Comparison of ENCODE assay signal across 17 cellular contexts in genomic region chr14:51643137-51643536, GRCh38. TPM values are rescaled to one million over a fixed set of nuclear protein-coding genes. Genes with fewer than 3 reads are reported as not detected.
DNase-seq lines count a peak whose midpoint lies in the region; TF ChIP-seq lines count a peak whose summit lies in the region.
"Had no signal": no experiment of that assay in that cellular context is flagged by ENCODE, and none has a peak within 500 bp of the region (broad histone marks: within the 10 kb centered on the region; RNA-seq: fewer than 3 reads in every experiment).

No MANE protein-coding gene starts in this region.

- TF ChIP-seq CTCF in fibroblast of mammary gland (conservative IDR thresholded peaks at IDR 0.05; ENCODE audit: control insufficient read depth, insufficient read depth, low read depth, low read length), result no peak
- no peak for TF ChIP-seq CTCF in smooth muscle cell (IDR thresholded peaks at IDR 0.05; ENCODE audit: borderline replicate concordance, insufficient read depth, poor library complexity, severe bottlenecking)

- peaks cover 66% of the 10 kb centered on the region for H3F3A ChIP-seq in GM23248 (ENCODE audit: insufficient read depth)
- peaks cover 4% of the 10 kb centered on the region for H3F3A ChIP-seq in smooth muscle cell (ENCODE audit: low read depth)

- H3K4me2 ChIP-seq in GM23248 (ENCODE audit: unreplicated experiment) (peak overlapping the region; percentile 36), smooth muscle cell (no peak overlapping the region)

- peaks cover 8% of the 10 kb centered on the region; the same call in 1 of the 2 replicates for H3K36me3 ChIP-seq in GM23248 (ENCODE audit: low read depth)
- no peaks in the 10 kb centered on the region for H3K36me3 ChIP-seq in smooth muscle cell (ENCODE audit: low read depth)
- H3K36me3 ChIP-seq: cardiac muscle cell, right atrium auricular region had no signal

- no peaks in the 10 kb centered on the region for H3K9me3 ChIP-seq in GM23248 (ENCODE audit: low read depth)
- no peaks in the 10 kb centered on the region for H3K9me3 ChIP-seq in smooth muscle cell (replicated peaks; ENCODE audit: low read depth)
- H3K9me3 ChIP-seq: right atrium auricular region had no signal

- peaks cover 93% of the 10 kb centered on the region for H3K79me2 ChIP-seq in GM23248 (ENCODE audit: insufficient read depth)
- peaks cover 80% of the 10 kb centered on the region for H3K79me2 ChIP-seq in smooth muscle cell (ENCODE audit: low read depth)

- H3K4me1 ChIP-seq in GM23248 (ENCODE audit: insufficient read depth), result peaks cover 63% of the 10 kb centered on the region
- H3K4me1 ChIP-seq in smooth muscle cell (ENCODE audit: low read depth), result peaks cover 24% of the 10 kb centered on the region
- H3K4me1 ChIP-seq: right atrium auricular region had no signal

- H3K9ac ChIP-seq in GM23248 (peak overlapping the region; percentile 70), smooth muscle cell (ENCODE audit: low read depth) (peak overlapping the region; percentile 62)

- H3K27ac ChIP-seq in GM23248 (peak overlapping the region; percentile 97), smooth muscle cell (ENCODE audit: low read depth) (peak overlapping the region; percentile 88)
- H3K27ac ChIP-seq: cardiac muscle cell, right atrium auricular region, RWPE1 had no signal

- H3K4me3 ChIP-seq in GM23248 (no peak overlapping the region), fibroblast of mammary gland (ENCODE audit: control insufficient read depth, low read depth, low read length) (no peak overlapping the region), smooth muscle cell (no peak overlapping the region)
- H3K4me3 ChIP-seq: cardiac muscle cell, right atrium auricular region had no signal

- no peaks in the 10 kb centered on the region for H3K27me3 ChIP-seq in GM23248 (replicated peaks; ENCODE audit: insufficient read depth)
- H3K27me3 ChIP-seq in smooth muscle cell (ENCODE audit: low read depth), result no peaks in the 10 kb centered on the region
- H3K27me3 ChIP-seq: cardiac muscle cell, right atrium auricular region had no signal

- in situ Hi-C loops in GM23248 (cut with MboI), result no loop called here

- H3K9me2 ChIP-seq in GM23248 (ENCODE audit: insufficient read depth), result no peaks in the 10 kb centered on the region

- no peaks in the 10 kb centered on the region for H4K20me1 ChIP-seq in GM23248 (ENCODE audit: insufficient read depth)
- peaks cover 20% of the 10 kb centered on the region for H4K20me1 ChIP-seq in smooth muscle cell (ENCODE audit: low read depth)

- peak; percentile 94 for DNase-seq in GM23248
- DNase-seq in T1000 (lab: John Stamatoyannopoulos, UW), result peak; percentile 30
- peak; percentile 89 for DNase-seq in fibroblast of mammary gland (ENCODE audit: low read depth)
- no peak for DNase-seq in smooth muscle cell (lab: John Stamatoyannopoulos, UW; ENCODE audit: unreplicated experiment)
- DNase-seq in stimulated activated CD4-positive, alpha-beta T cell treated with anti-CD3 and anti-CD28 coated beads, Interleukin-2, amount 100 ng/mL, for 24 hours, result no peak
- DNase-seq in NCI-H446 treated with DMSO at 0.1 percent for 48 hours (lab: John Stamatoyannopoulos, UW), result no peak
- DNase-seq in effector CD8-positive, alpha-beta T cell (lab: John Stamatoyannopoulos, UW), result no peak
- DNase-seq: activated CD4-positive, alpha-beta T cell treated with anti-CD3 and anti-CD28 coated beads for 36 hours; activated CD8-positive, alpha-beta memory T cell treated with anti-CD3 and anti-CD28 coated beads, Interleukin-2, amount 50 U/mL, for 4 hours; activated naive CD4-positive, alpha-beta T cell treated with anti-CD3 and anti-CD28 coated beads for 36 hours; CD4-positive, alpha-beta memory T cell; effector memory CD8-positive, alpha-beta T cell; H7; stimulated activated CD4-positive, alpha-beta T cell treated with anti-CD3 and anti-CD28 coated beads, Interleukin-4, amount 100 ng/mL, for 24 hours had no signal

- H2AFZ ChIP-seq in GM23248 (no peak overlapping the region), smooth muscle cell (ENCODE audit: low read depth) (no peak overlapping the region)

- WGBS in GM23248 (ENCODE audit: low coverage in 1 of 2, low lambda C conversion rate in 2 of 2, missing lambda C conversion rate in 2 of 2), 2 experiments, result 29 to 31% methylated on average over 3 of the region's 3 CpGs
- WGBS in smooth muscle cell (ENCODE audit: low lambda C conversion rate), result 83% methylated on average over 3 of the region's 3 CpGs

RNA-seq across cellular contexts. Expression of gene FRMD6, which starts 8.6 kb away (rescaled TPM):
- 795 and 861 TPM in 2 replicates for total RNA-seq in GM23248 (2014; rRNA removed; shearing (Covaris generic))
- 550 and 553 TPM in 2 replicates for polyA plus RNA-seq in GM23248 (2016; fragmentation: Nextera tagmentation; extraction: Ambion mirVana)
- total RNA-seq in smooth muscle cell, result 564 and 578 TPM in 2 replicates
- 197 and 254 TPM in 2 replicates for polyA plus RNA-seq in smooth muscle cell

Comparison
In these comparisons a context has a peak if more than half of its experiments do, and no peak if none do; other contexts are left out.
1. DNase-seq: peak in GM23248 (single experiment), T1000 (single experiment) and fibroblast of mammary gland (single experiment); none in smooth muscle cell (single experiment), stimulated activated CD4-positive, alpha-beta T cell treated with anti-CD3 and anti-CD28 coated beads, Interleukin-2, amount 100 ng/mL, for 24 hours (0 of 2), NCI-H446 treated with DMSO at 0.1 percent for 48 hours (single experiment) and effector CD8-positive, alpha-beta T cell (single experiment).